In the genomic region with DNA sequence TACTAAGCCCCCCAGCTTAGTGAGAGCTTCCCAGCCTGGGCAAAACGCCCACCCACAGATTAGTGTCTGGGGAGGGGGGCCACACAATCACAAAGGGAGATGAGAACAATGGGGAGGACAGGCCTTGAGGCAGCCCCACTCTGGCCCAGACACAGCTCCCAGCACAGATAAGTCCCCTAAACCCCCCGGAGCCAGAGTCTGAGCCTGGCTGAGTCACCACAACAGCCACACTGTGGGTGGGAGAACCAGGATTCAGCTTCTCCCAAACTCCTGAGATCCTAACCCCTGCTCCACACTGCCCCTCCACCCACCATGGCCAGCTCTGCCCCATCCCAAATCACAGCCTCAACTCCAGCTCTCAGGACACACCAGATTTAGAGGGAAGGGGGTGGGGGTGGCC, we compare ENCODE assay signal across 19 cellular contexts. TPM values are rescaled to one million over a fixed set of nuclear protein-coding genes. Genes with fewer than 3 reads are reported as not detected.
A peak's percentile ranks its signal among the peaks of the same experiment; 100 is the strongest.
DNase-seq lines count a peak whose midpoint lies in the region; ATAC-seq and TF ChIP-seq lines count a peak whose summit lies in the region.
"Had no signal": no experiment of that assay in that cellular context is flagged by ENCODE, and none has a peak within 500 bp of the region (broad histone marks: within the 10 kb centered on the region; RNA-seq: fewer than 3 reads in every experiment).

No MANE protein-coding gene starts in this region.

- H3K4me1 ChIP-seq in lower lobe of right lung (peaks cover 35% of the 10 kb centered on the region), upper lobe of left lung (peaks cover 15 to 66% (median 51%) of the 10 kb centered on the region in 4 donors), left ventricle myocardium inferior (no peaks in the 10 kb centered on the region)
- H3K4me1 ChIP-seq: BLaER1, right lobe of liver had no signal

- H3K36me3 ChIP-seq in lower lobe of right lung = no peaks in the 10 kb centered on the region
- no peaks in the 10 kb centered on the region for H3K36me3 ChIP-seq in upper lobe of left lung
- no peaks in the 10 kb centered on the region for H3K36me3 ChIP-seq in left ventricle myocardium inferior
- H3K36me3 ChIP-seq: BLaER1, neutrophil, right lobe of liver, thoracic aorta had no signal

- 51 to 72% methylated on average over 2 of the region's 2 CpGs for WGBS in upper lobe of left lung, 2 donors

- H3K4me3 Mint-ChIP-seq in activated CD4-positive, alpha-beta memory T cell treated with anti-CD3 and anti-CD28 coated beads for 36 hours = no peak overlapping the region

- POLR2A ChIA-PET in activated CD4-positive, alpha-beta memory T cell treated with anti-CD3 and anti-CD28 coated beads for 36 hours (lab: Charles Lee) = interaction anchor here (1.4 kb wide), 1 partner anchor 17 kb away, joined by 4 read pairs; no protein-coding TSS in a partner anchor

- CTCF ChIA-PET in activated CD4-positive, alpha-beta memory T cell treated with anti-CD3 and anti-CD28 coated beads for 36 hours (lab: Charles Lee) = interaction anchor here (1.5 to 5.9 kb wide), 2 partner anchors 12 to 13 kb away, joined by 5 to 25 read pairs; partner anchors contain the start of gene KLHDC9

- no peak overlapping the region for H3K27ac Mint-ChIP-seq in activated CD4-positive, alpha-beta memory T cell treated with anti-CD3 and anti-CD28 coated beads for 36 hours

- H3K9me3 Mint-ChIP-seq in activated CD4-positive, alpha-beta memory T cell treated with anti-CD3 and anti-CD28 coated beads for 36 hours = no peaks in the 10 kb centered on the region

- no peaks in the 10 kb centered on the region for H3K27me3 ChIP-seq in lower lobe of right lung (ENCODE audit: low read depth)
- H3K27me3 ChIP-seq in upper lobe of left lung = no peaks in the 10 kb centered on the region
- H3K27me3 ChIP-seq in left ventricle myocardium inferior (ENCODE audit: low read depth) = peaks cover 8% of the 10 kb centered on the region
- H3K27me3 ChIP-seq: BLaER1, neutrophil, right lobe of liver had no signal

- DNase-seq in NCI-H82 (lab: John Stamatoyannopoulos, UW) (peak; percentile 60), NCI-H82 treated with DMSO at 0.1 percent for 48 hours (lab: John Stamatoyannopoulos, UW; ENCODE audit: unreplicated experiment) (no peak), astrocyte of the spinal cord (ENCODE audit: low read depth, low spot score) (peak; percentile 26), lower lobe of right lung (no peak), upper lobe of left lung (no peak), left ventricle myocardium inferior (no peak)
- DNase-seq in activated CD4-positive, alpha-beta memory T cell treated with anti-CD3 and anti-CD28 coated beads for 36 hours = no peak
- DNase-seq: activated CD4-positive, CD25-positive, alpha-beta regulatory T cell treated with anti-CD3 and anti-CD28 coated beads, Interleukin-2, amount 50 U/mL, for 72 hours; activated naive CD4-positive, alpha-beta T cell; NCI-H774; right lobe of liver; stimulated activated CD4-positive, alpha-beta T cell treated with anti-CD3 and anti-CD28 coated beads, Interleukin-2, amount 100 ng/mL, for 48 hours had no signal

- no peaks in the 10 kb centered on the region for H3K27me3 Mint-ChIP-seq in activated CD4-positive, alpha-beta memory T cell treated with anti-CD3 and anti-CD28 coated beads for 36 hours

- intact Hi-C loops in lower lobe of right lung (cut with DNase I) (no loop called here), left ventricle myocardium inferior (cut with micrococcal nuclease) (no loop called here)
- intact Hi-C loops in activated CD4-positive, alpha-beta memory T cell treated with anti-CD3 and anti-CD28 coated beads for 36 hours (cut with micrococcal nuclease) = no loop called here

- ATAC-seq in lower lobe of right lung = no peak
- ATAC-seq in upper lobe of left lung (ENCODE audit: low FRiP score in 2 of 2) = no peak
- ATAC-seq in GM18909 (IDR thresholded peaks at IDR 0.05; ENCODE audit: poor library complexity, unreplicated experiment) = no peak
- ATAC-seq: right lobe of liver had no signal

- H3K4me3 ChIP-seq in astrocyte of the spinal cord (ENCODE audit: low read depth, low read length) = no peak overlapping the region
- H3K4me3 ChIP-seq in lower lobe of right lung = no peak overlapping the region
- H3K4me3 ChIP-seq in upper lobe of left lung = no peak overlapping the region
- H3K4me3 ChIP-seq in left ventricle myocardium inferior = no peak overlapping the region
- H3K4me3 ChIP-seq: BLaER1, right lobe of liver, thoracic aorta had no signal

- no peak for TF ChIP-seq EP300 in upper lobe of left lung (IDR thresholded peaks at IDR 0.05)

- H3K4me1 Mint-ChIP-seq in activated CD4-positive, alpha-beta memory T cell treated with anti-CD3 and anti-CD28 coated beads for 36 hours (ENCODE audit: low read depth) = no peaks in the 10 kb centered on the region

- H3K9me3 ChIP-seq in lower lobe of right lung = no peaks in the 10 kb centered on the region
- H3K9me3 ChIP-seq in upper lobe of left lung = no peaks in the 10 kb centered on the region
- H3K9me3 ChIP-seq in left ventricle myocardium inferior (replicated peaks) = no peaks in the 10 kb centered on the region
- H3K9me3 ChIP-seq: BLaER1, neutrophil, right lobe of liver, thoracic aorta had no signal

- H3K27ac ChIP-seq in lower lobe of right lung (peak overlapping the region; percentile 18), upper lobe of left lung (peak overlapping the region; percentile 42 to 79 (median 76)), left ventricle myocardium inferior (replicated peaks) (no peak overlapping the region)
- H3K27ac ChIP-seq: 22Rv1, BLaER1, neutrophil, right lobe of liver, thoracic aorta had no signal

- no peaks in the 10 kb centered on the region for H3K36me3 Mint-ChIP-seq in activated CD4-positive, alpha-beta memory T cell treated with anti-CD3 and anti-CD28 coated beads for 36 hours

- TF ChIP-seq CTCF in astrocyte of the spinal cord (IDR thresholded peaks at IDR 0.05; ENCODE audit: low read depth, low read length) = no peak
- no peak for TF ChIP-seq CTCF in lower lobe of right lung (IDR thresholded peaks at IDR 0.05)
- no peak for TF ChIP-seq CTCF in upper lobe of left lung (IDR thresholded peaks at IDR 0.05)
- TF ChIP-seq CTCF in left ventricle myocardium inferior (IDR thresholded peaks at IDR 0.05; ENCODE audit: borderline replicate concordance) = no peak

- TF ChIP-seq POLR2A in upper lobe of left lung (IDR thresholded peaks at IDR 0.05) = no peak

- in situ Hi-C loops in astrocyte of the spinal cord (cut with HindIII; ENCODE audit: low sequenced_read_pairs) = no loop called here

RNA-seq across cellular contexts. Expression of gene NECTIN4, which starts 4.2 kb away (rescaled TPM):
- total RNA-seq in lower lobe of right lung (6.2 TPM), upper lobe of left lung (10 to 100 TPM in 4 of 6 donors, 1 to 10 TPM in 2; 5.2 to 19.9 (median 12.1) TPM), left ventricle myocardium inferior (not detected)
- total RNA-seq in activated CD4-positive, alpha-beta memory T cell treated with anti-CD3 and anti-CD28 coated beads for 36 hours = under 1 TPM in 1 of 2 experiments, not detected in 1; 0.05 TPM
- total RNA-seq: lung microvascular endothelial cell; right lobe of liver; T-helper 1 cell treated with Interleukin-12 subunit alpha and Interleukin-12 subunit beta and Interleukin-4 antibody, amounts not matched to agents 30 ng/mL and 1 ng/mL, for 36 hours had no signal

RNA-seq across cellular contexts. Expression of gene KLHDC9, which starts 13.0 kb away (rescaled TPM):
- total RNA-seq in lower lobe of right lung (7.2 TPM), upper lobe of left lung (10 to 100 TPM in 1 of 6 donors, 1 to 10 TPM in 4, not detected in 1; 6.5 to 12.3 (median 7.4) TPM), left ventricle myocardium inferior (9.1 TPM)
- total RNA-seq in activated CD4-positive, alpha-beta memory T cell treated with anti-CD3 and anti-CD28 coated beads for 36 hours = 1 to 10 TPM; 1.2 to 1.6 TPM
- total RNA-seq: T-helper 1 cell treated with Interleukin-12 subunit alpha and Interleukin-12 subunit beta and Interleukin-4 antibody, amounts not matched to agents 30 ng/mL and 1 ng/mL, for 36 hours had no signal

RNA-seq across cellular contexts. Expression of gene ARHGAP30, which starts 15.5 kb away (rescaled TPM):
- total RNA-seq in lower lobe of right lung (63.7 TPM), upper lobe of left lung (10 to 100 TPM; 26.8 to 69.9 (median 51.2) TPM), left ventricle myocardium inferior (2.4 TPM)
- total RNA-seq in activated CD4-positive, alpha-beta memory T cell treated with anti-CD3 and anti-CD28 coated beads for 36 hours = 100 to 1,000 TPM; 171 to 178 TPM
- total RNA-seq: lung microvascular endothelial cell had no signal

RNA-seq across cellular contexts. Expression of gene PFDN2, which starts 32.7 kb away (rescaled TPM):
- total RNA-seq in lower lobe of right lung (46.2 TPM), upper lobe of left lung (10 to 100 TPM; 17.8 to 55.9 (median 41.4) TPM), left ventricle myocardium inferior (62.5 TPM)
- 100 to 1,000 TPM; 152 to 155 TPM for total RNA-seq in activated CD4-positive, alpha-beta memory T cell treated with anti-CD3 and anti-CD28 coated beads for 36 hours

RNA-seq across cellular contexts. Expression of gene NIT1, which starts 32.7 kb away (rescaled TPM):
- total RNA-seq in lower lobe of right lung = 43.6 TPM
- total RNA-seq in upper lobe of left lung = 10 to 100 TPM; 21.2 to 62.9 (median 40.7) TPM
- total RNA-seq in activated CD4-positive, alpha-beta memory T cell treated with anti-CD3 and anti-CD28 coated beads for 36 hours = 10 to 100 TPM; 65.2 to 66.5 TPM
- 31.9 TPM for total RNA-seq in left ventricle myocardium inferior

Comparison
In these comparisons a context has a peak if more than half of its experiments do, and no peak if none do; other contexts are left out.
1. DNase-seq: peak in NCI-H82 (single experiment) and astrocyte of the spinal cord (single experiment); none in NCI-H82 treated with DMSO at 0.1 percent for 48 hours (single experiment), lower lobe of right lung (single experiment), upper lobe of left lung (0 of 2), activated CD4-positive, alpha-beta memory T cell treated with anti-CD3 and anti-CD28 coated beads for 36 hours (single experiment) and left ventricle myocardium inferior (single experiment).